In the genomic region with DNA sequence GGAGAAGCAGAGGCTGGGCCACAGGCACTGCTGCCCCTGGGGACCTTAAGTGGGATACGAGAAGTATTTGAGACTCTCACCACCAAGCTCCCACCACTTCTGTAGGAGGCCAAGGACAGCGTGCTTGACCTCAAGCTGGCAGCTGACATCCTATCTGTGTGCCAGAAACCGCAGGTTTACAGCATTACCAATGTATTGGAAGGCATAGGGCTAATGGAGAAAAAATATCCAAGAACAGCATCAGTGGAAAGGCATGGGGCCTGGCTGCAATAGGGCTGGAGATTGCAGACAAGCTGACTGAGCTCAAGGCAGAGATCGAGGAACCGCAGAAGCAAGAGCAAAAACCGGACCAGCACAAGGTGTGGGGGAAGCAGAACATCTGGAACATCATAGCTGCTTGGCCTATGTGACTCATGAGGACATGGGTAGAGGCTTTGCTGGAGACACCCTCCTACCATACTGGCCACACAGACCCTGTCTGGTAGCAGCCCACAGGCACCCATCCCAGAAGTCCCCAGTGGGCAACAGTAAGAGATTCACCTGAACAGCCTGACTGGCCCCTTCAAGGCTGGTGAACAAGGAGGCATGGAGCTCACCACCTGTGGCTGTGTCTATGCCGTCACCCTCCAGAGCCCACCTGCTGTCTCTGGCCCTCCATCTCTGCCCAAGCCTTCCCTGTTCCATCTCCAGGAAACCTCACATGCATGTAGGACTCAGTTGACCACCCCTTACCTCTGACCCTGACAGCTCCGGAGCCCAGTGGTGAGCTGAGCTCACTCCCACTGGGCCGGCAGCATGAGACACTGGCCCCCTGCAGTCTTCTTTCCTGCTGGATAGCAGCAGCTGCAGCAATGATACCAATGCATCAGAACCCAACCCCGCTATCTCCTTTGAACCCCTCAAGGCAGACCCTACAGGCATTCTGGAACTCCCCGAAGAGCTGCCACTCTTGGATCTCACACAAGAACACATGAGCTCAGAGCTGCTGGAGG, we compare ENCODE assay signal across 23 cellular contexts.
A peak's percentile ranks its signal among the peaks of the same experiment; 100 is the strongest.
DNase-seq lines count a peak whose midpoint lies in the region; ATAC-seq and TF ChIP-seq lines count a peak whose summit lies in the region.
"Had no signal": no experiment of that assay in that cellular context is flagged by ENCODE, and none has a peak within 500 bp of the region (broad histone marks: within the 10 kb centered on the region; RNA-seq: fewer than 3 reads in every experiment).

No MANE protein-coding gene starts in this region.

- peaks cover 17% of the 10 kb centered on the region for H3K4me1 ChIP-seq in GM23248 (ENCODE audit: insufficient read depth)
- H3K4me1 ChIP-seq in cardiac muscle cell (ENCODE audit: low read depth) = no peaks in the 10 kb centered on the region
- H3K4me1 ChIP-seq: breast epithelium had no signal

- no peaks in the 10 kb centered on the region for H3K9me2 ChIP-seq in GM23248 (ENCODE audit: insufficient read depth)

- H3K27ac Mint-ChIP-seq in WTC11 = peak overlapping the region; percentile 37
- H3K27ac Mint-ChIP-seq in stimulated activated effector memory CD8-positive, alpha-beta T cell treated with anti-CD3 and anti-CD28 coated beads, Interleukin-12 subunit alpha, Interleukin-12 subunit beta, amount 100 ng/mL, for 72 hours = no peak overlapping the region
- H3K27ac Mint-ChIP-seq in stimulated activated naive B cell treated with anti-CD40 and anti-IgM and Interleukin-4, amounts not matched to agents 10 μg/mL and 1 μg/mL and 100 μg/mL, for 72 hours = no peak overlapping the region

- H3K27ac ChIP-seq in GM23248 (0 out of 2 replicates have a peak overlapping the region, but pooled peaks have one; percentile 8), cardiac muscle cell (no peak overlapping the region)
- H3K27ac ChIP-seq: BLaER1 treated with 17β-estradiol and CSF1 and Interleukin-3, amounts not matched to agents 10 nM and 100 nM; breast epithelium; ovary; skin epidermis had no signal

- DNase-seq in GM23248 (peak; percentile 78), WTC11 (ENCODE audit: low spot score) (no peak), cardiac muscle cell (ENCODE audit: low read depth in 1 of 2, low spot score in 1 of 2) (peak; percentile 14 to 46), cerebellar nuclear complex (lab: John Stamatoyannopoulos, UW) (no peak)
- DNase-seq in stimulated activated effector memory CD8-positive, alpha-beta T cell treated with anti-CD3 and anti-CD28 coated beads, Interleukin-12 subunit alpha, Interleukin-12 subunit beta, amount 100 ng/mL, for 72 hours (ENCODE audit: low spot score in 2 of 2) = no peak
- DNase-seq in stimulated activated naive B cell treated with anti-CD40 and anti-IgM and Interleukin-4, amounts not matched to agents 10 μg/mL and 1 μg/mL and 100 μg/mL, for 72 hours = no peak
- DNase-seq: activated CD4-positive, alpha-beta T cell treated with anti-CD3 and anti-CD28 coated beads, Interleukin-2, amount 50 U/mL, for 48 hours; activated naive CD4-positive, alpha-beta T cell treated with anti-CD3 and anti-CD28 coated beads, Interleukin-2, amount 50 U/mL, for 16 hours; activated T-cell treated with anti-CD3 and anti-CD28 coated beads, Interleukin-2, amount 50 U/mL, for 1 hour; DMS 273 treated with DMSO at 0.1 percent for 48 hours; effector CD4-positive, alpha-beta T cell; H7; NCI-H1105 treated with DMSO at 0.1 percent for 48 hours; NCI-H82; ovary; stimulated activated CD4-positive, alpha-beta T cell treated with anti-CD3 and anti-CD28 coated beads, Interleukin-4, amount 100 ng/mL, for 4 hours; stimulated activated CD8-positive, alpha-beta memory T cell treated with anti-CD3 and anti-CD28 coated beads, Interleukin-4, amount 100 ng/mL, for 48 hours; SW 1271 had no signal

- H3K4me3 ChIP-seq in GM23248 = no peak overlapping the region
- H3K4me3 ChIP-seq in cardiac muscle cell = no peak overlapping the region
- H3K4me3 ChIP-seq: BLaER1 treated with 17β-estradiol and CSF1 and Interleukin-3, amounts not matched to agents 10 nM and 100 nM; breast epithelium; ovary; skin epidermis had no signal

- no peak overlapping the region for H3K9ac ChIP-seq in GM23248
- H3K9ac ChIP-seq: BLaER1 treated with 17β-estradiol and CSF1 and Interleukin-3, amounts not matched to agents 10 nM and 100 nM had no signal

- H3K27me3 ChIP-seq in GM23248 (replicated peaks; ENCODE audit: insufficient read depth) = no peaks in the 10 kb centered on the region
- no peaks in the 10 kb centered on the region for H3K27me3 ChIP-seq in cardiac muscle cell
- H3K27me3 ChIP-seq: BLaER1 treated with 17β-estradiol and CSF1 and Interleukin-3, amounts not matched to agents 10 nM and 100 nM; breast epithelium; ovary had no signal

- no peaks in the 10 kb centered on the region for H3K36me3 Mint-ChIP-seq in WTC11
- H3K36me3 Mint-ChIP-seq in stimulated activated effector memory CD8-positive, alpha-beta T cell treated with anti-CD3 and anti-CD28 coated beads, Interleukin-12 subunit alpha, Interleukin-12 subunit beta, amount 100 ng/mL, for 72 hours = no peaks in the 10 kb centered on the region
- H3K36me3 Mint-ChIP-seq in stimulated activated naive B cell treated with anti-CD40 and anti-IgM and Interleukin-4, amounts not matched to agents 10 μg/mL and 1 μg/mL and 100 μg/mL, for 72 hours = no peaks in the 10 kb centered on the region

- WGBS in GM23248 (ENCODE audit: low coverage in 1 of 2, low lambda C conversion rate in 2 of 2, missing lambda C conversion rate in 2 of 2), 2 experiments = 46 to 47% methylated on average over 11 of the region's 11 CpGs

- H4K20me1 ChIP-seq in GM23248 (ENCODE audit: insufficient read depth) = no peaks in the 10 kb centered on the region
- H4K20me1 ChIP-seq: BLaER1 treated with 17β-estradiol and CSF1 and Interleukin-3, amounts not matched to agents 10 nM and 100 nM had no signal

- peaks cover 19% of the 10 kb centered on the region; the same call in 1 of the 2 replicates for H3F3A ChIP-seq in GM23248 (ENCODE audit: insufficient read depth)

- no peaks in the 10 kb centered on the region for H3K79me2 ChIP-seq in GM23248 (ENCODE audit: insufficient read depth)

- no peak for TF ChIP-seq CTCF in WTC11 (IDR thresholded peaks at IDR 0.05)
- no peak for TF ChIP-seq CTCF in cardiac muscle cell (IDR thresholded peaks at IDR 0.05; ENCODE audit: low read depth, low read length)

- peaks cover 34% of the 10 kb centered on the region for H3K4me1 Mint-ChIP-seq in WTC11
- no peaks in the 10 kb centered on the region for H3K4me1 Mint-ChIP-seq in stimulated activated effector memory CD8-positive, alpha-beta T cell treated with anti-CD3 and anti-CD28 coated beads, Interleukin-12 subunit alpha, Interleukin-12 subunit beta, amount 100 ng/mL, for 72 hours
- peaks cover 0 to 6% of the 10 kb centered on the region in 2 donors for H3K4me1 Mint-ChIP-seq in stimulated activated naive B cell treated with anti-CD40 and anti-IgM and Interleukin-4, amounts not matched to agents 10 μg/mL and 1 μg/mL and 100 μg/mL, for 72 hours

- POLR2A ChIA-PET in WTC11 (lab: Charles Lee) = interaction anchor here (0.6 kb wide), 2 partner anchors 24 to 260 kb away, joined by 3 to 6 read pairs; no protein-coding TSS in a partner anchor

- ATAC-seq in WTC11 (no peak), HG03460 (IDR thresholded peaks at IDR 0.05; ENCODE audit: unreplicated experiment) (no peak), GM18861 (IDR thresholded peaks at IDR 0.05; ENCODE audit: unreplicated experiment) (no peak)
- ATAC-seq in stimulated activated effector memory CD8-positive, alpha-beta T cell treated with anti-CD3 and anti-CD28 coated beads, Interleukin-12 subunit alpha, Interleukin-12 subunit beta, amount 100 ng/mL, for 72 hours = peak; percentile 43
- no peak for ATAC-seq in stimulated activated naive B cell treated with anti-CD40 and anti-IgM and Interleukin-4, amounts not matched to agents 10 μg/mL and 1 μg/mL and 100 μg/mL, for 72 hours (replicated peaks)

- no peaks in the 10 kb centered on the region for H3K9me3 Mint-ChIP-seq in WTC11
- H3K9me3 Mint-ChIP-seq in stimulated activated effector memory CD8-positive, alpha-beta T cell treated with anti-CD3 and anti-CD28 coated beads, Interleukin-12 subunit alpha, Interleukin-12 subunit beta, amount 100 ng/mL, for 72 hours = no peaks in the 10 kb centered on the region
- no peaks in the 10 kb centered on the region for H3K9me3 Mint-ChIP-seq in stimulated activated naive B cell treated with anti-CD40 and anti-IgM and Interleukin-4, amounts not matched to agents 10 μg/mL and 1 μg/mL and 100 μg/mL, for 72 hours

- peaks cover 12% of the 10 kb centered on the region for H3K27me3 Mint-ChIP-seq in WTC11 (ENCODE audit: low read depth)
- H3K27me3 Mint-ChIP-seq in stimulated activated naive B cell treated with anti-CD40 and anti-IgM and Interleukin-4, amounts not matched to agents 10 μg/mL and 1 μg/mL and 100 μg/mL, for 72 hours = peaks cover 29 to 41% of the 10 kb centered on the region in 2 donors

- H2AFZ ChIP-seq in GM23248 = no peak overlapping the region

- H3K4me2 ChIP-seq in GM23248 (ENCODE audit: unreplicated experiment) = peak overlapping the region; percentile 35
- H3K4me2 ChIP-seq: BLaER1 treated with 17β-estradiol and CSF1 and Interleukin-3, amounts not matched to agents 10 nM and 100 nM had no signal

- no peak overlapping the region for H3K4me3 Mint-ChIP-seq in WTC11
- no peak overlapping the region for H3K4me3 Mint-ChIP-seq in stimulated activated effector memory CD8-positive, alpha-beta T cell treated with anti-CD3 and anti-CD28 coated beads, Interleukin-12 subunit alpha, Interleukin-12 subunit beta, amount 100 ng/mL, for 72 hours
- no peak overlapping the region for H3K4me3 Mint-ChIP-seq in stimulated activated naive B cell treated with anti-CD40 and anti-IgM and Interleukin-4, amounts not matched to agents 10 μg/mL and 1 μg/mL and 100 μg/mL, for 72 hours

- CTCF ChIA-PET in WTC11 (lab: Charles Lee) = interaction anchor here (1.5 to 1.9 kb wide), 3 partner anchors 37 to 192 kb away, joined by 4 to 7 read pairs (median 5); no protein-coding TSS in a partner anchor

- H3K36me3 ChIP-seq in GM23248 (ENCODE audit: low read depth) (no peaks in the 10 kb centered on the region), cardiac muscle cell (no peaks in the 10 kb centered on the region)
- H3K36me3 ChIP-seq: BLaER1 treated with 17β-estradiol and CSF1 and Interleukin-3, amounts not matched to agents 10 nM and 100 nM; breast epithelium; ovary had no signal

- H3K9me3 ChIP-seq in GM23248 (ENCODE audit: low read depth) (no peaks in the 10 kb centered on the region), cardiac muscle cell (ENCODE audit: low read depth) (no peaks in the 10 kb centered on the region)
- H3K9me3 ChIP-seq: BLaER1 treated with 17β-estradiol and CSF1 and Interleukin-3, amounts not matched to agents 10 nM and 100 nM; breast epithelium; ovary had no signal

- in situ Hi-C loops in GM23248 (cut with MboI) = no loop called here

TF ChIP-seq in WTC11, 78 proteins besides CTCF, POLR2A, EP300 and RAD21 (continues in another document):
- TF ChIP-seq FOXP1 (CRISPR knock-in tag; IDR thresholded peaks at IDR 0.05; ENCODE audit: borderline replicate concordance) (no peak), ZNF423 (CRISPR knock-in tag; IDR thresholded peaks at IDR 0.05) (peak; percentile 34; the same call in 1 of the 2 replicates), NFYB (CRISPR knock-in tag; conservative IDR thresholded peaks at IDR 0.05; ENCODE audit: low read depth) (no peak)

Comparison
In these comparisons a context has a peak if more than half of its experiments do, and no peak if none do; other contexts are left out.
1. DNase-seq: peak in GM23248 (single experiment) and cardiac muscle cell (2 of 2); none in WTC11 (single experiment), stimulated activated effector memory CD8-positive, alpha-beta T cell treated with anti-CD3 and anti-CD28 coated beads, Interleukin-12 subunit alpha, Interleukin-12 subunit beta, amount 100 ng/mL, for 72 hours (0 of 2), stimulated activated naive B cell treated with anti-CD40 and anti-IgM and Interleukin-4, amounts not matched to agents 10 μg/mL and 1 μg/mL and 100 μg/mL, for 72 hours (single experiment) and cerebellar nuclear complex (0 of 2).